Comparison of ENCODE assay signal across 8 cellular contexts in genomic region chr22:37745548-37746365, GRCh38. TPM values are rescaled to one million over a fixed set of nuclear protein-coding genes. Genes with fewer than 3 reads are reported as not detected.
DNase-seq lines count a peak whose midpoint lies in the region; ATAC-seq, FAIRE-seq and TF ChIP-seq lines count a peak whose summit lies in the region.

No MANE protein-coding gene starts in this region.

- H3K9me3 Mint-ChIP-seq in activated B cell treated with CpG ODN at 0.5 μM for 24 hours, result no peaks in the 10 kb centered on the region
- H3K9me3 Mint-ChIP-seq in immature natural killer cell, result no peaks in the 10 kb centered on the region

- H2AFZ ChIP-seq in mammary epithelial cell (ENCODE audit: low read depth, low read length), result peak overlapping the region; percentile 58

- H3K27ac ChIP-seq in mammary epithelial cell (ENCODE audit: insufficient read depth, low read depth, low read length) (peak overlapping the region; percentile 72), small intestine (ENCODE audit: low read depth in 1 of 2, low read length in 1 of 2) (peak overlapping the region; percentile 80 to 90)

- peaks cover 50% of the 10 kb centered on the region for H3K79me2 ChIP-seq in mammary epithelial cell (ENCODE audit: insufficient read depth, low read length)

- H4K20me1 ChIP-seq in mammary epithelial cell (ENCODE audit: insufficient read depth, low read length), result no peaks in the 10 kb centered on the region

- H3K4me1 ChIP-seq in mammary epithelial cell (ENCODE audit: insufficient read depth, low read length) (peaks cover 74% of the 10 kb centered on the region), small intestine (ENCODE audit: control insufficient read depth in 2 of 2, insufficient read depth in 1 of 2, low read depth in 1 of 2, low read length in 1 of 2) (peaks cover 3 to 5% of the 10 kb centered on the region in 2 donors)

- H3K4me2 ChIP-seq in mammary epithelial cell (ENCODE audit: insufficient read depth, low read depth, low read length), result peak overlapping the region; percentile 91

- DNase-seq in GM13976 (ENCODE audit: low spot score) (peak; percentile 96), NCI-H2171 treated with DMSO at 0.1 percent for 48 hours (lab: John Stamatoyannopoulos, UW) (peak; percentile 81), activated B cell treated with CpG ODN at 0.5 μM for 24 hours (peak; percentile 77), mammary epithelial cell (peak; percentile 85), immature natural killer cell (peak; percentile 80 to 85 (median 83)), small intestine (peak; percentile 90)

- WGBS in mammary epithelial cell (ENCODE audit: low coverage, missing lambda C conversion rate), result 4% methylated on average over 14 of the region's 94 CpGs
- WGBS in small intestine, 3 donors, result 0 to 1% (median 1%) methylated on average over 44 to 94 of the region's 94 CpGs

- H3K27me3 Mint-ChIP-seq in activated B cell treated with CpG ODN at 0.5 μM for 24 hours, result no peaks in the 10 kb centered on the region
- H3K27me3 Mint-ChIP-seq in immature natural killer cell (ENCODE audit: low read depth in 3 of 3), result peaks cover 0 to 13% (median 4%) of the 10 kb centered on the region in 3 donors

- no peaks in the 10 kb centered on the region for H3K27me3 ChIP-seq in mammary epithelial cell (ENCODE audit: insufficient read depth, low read length)
- no peaks in the 10 kb centered on the region for H3K27me3 ChIP-seq in small intestine (ENCODE audit: control insufficient read depth in 2 of 2, insufficient read depth in 2 of 2, low read length in 2 of 2)

- FAIRE-seq in small intestine (lab: Jason Lieb, UNC), result no peak

- CTCF ChIA-PET in activated B cell treated with CpG ODN at 0.5 μM for 24 hours (lab: Charles Lee), result no interaction called here
- CTCF ChIA-PET in mammary epithelial cell (lab: Charles Lee; ENCODE audit: low non-redundant PET), result no interaction called here

- H3K4me1 Mint-ChIP-seq in activated B cell treated with CpG ODN at 0.5 μM for 24 hours, result peaks cover 22% of the 10 kb centered on the region
- H3K4me1 Mint-ChIP-seq in immature natural killer cell, result peaks cover 32% of the 10 kb centered on the region in 2 donors

- in situ Hi-C loops in GM13976 (cut with MboI; ENCODE audit: low sequenced_read_pairs, unreplicated experiment) (no loop called here), mammary epithelial cell (cut with MboI; ENCODE audit: low sequenced_read_pairs in 2 of 2) (loop anchor here in 1 of 2 donors (5.0 kb wide), 1 partner anchor 58 kb away; the partner anchor contains the start of gene NOL12)

- peak overlapping the region; percentile 90 for H3K4me3 Mint-ChIP-seq in activated B cell treated with CpG ODN at 0.5 μM for 24 hours
- H3K4me3 Mint-ChIP-seq in immature natural killer cell, result peak overlapping the region; percentile 84 to 97 (median 93)

- peak overlapping the region; percentile 84 for H3K9ac ChIP-seq in mammary epithelial cell (ENCODE audit: insufficient read depth, low read length)

- dilution Hi-C loops in mammary epithelial cell (cut with HindIII; ENCODE audit: low sequenced_read_pairs), result loop anchor here (5.0 to 10.0 kb wide), 5 partner anchors 42 to 421 kb away; partner anchors contain the start of gene TRIOBP

- POLR2A ChIA-PET in activated B cell treated with CpG ODN at 0.5 μM for 24 hours (lab: Charles Lee), result no interaction called here

- no TSS peak for BruUV-seq in mammary epithelial cell (replicated peaks; lab: Mats Ljungman, UMichigan)

- peak overlapping the region; percentile 89 for H3K27ac Mint-ChIP-seq in activated B cell treated with CpG ODN at 0.5 μM for 24 hours
- peak overlapping the region; percentile 75 to 96 (median 86) for H3K27ac Mint-ChIP-seq in immature natural killer cell

- H3K4me3 ChIP-seq in mammary epithelial cell (replicated peaks in 1 of 3; ENCODE audit: insufficient read depth in 1 of 3, low read depth in 2 of 3, low read length in 3 of 3) (peak overlapping the region; percentile 73 to 94 (median 75)), small intestine (ENCODE audit: low read depth in 1 of 2, low read length in 2 of 2) (peak overlapping the region; percentile 80 to 85)

- H3K9me3 ChIP-seq in mammary epithelial cell (replicated peaks; ENCODE audit: insufficient read depth, low read length), result no peaks in the 10 kb centered on the region
- H3K9me3 ChIP-seq in small intestine (ENCODE audit: control insufficient read depth, low read depth), result no peaks in the 10 kb centered on the region

- no peaks in the 10 kb centered on the region for H3K36me3 ChIP-seq in mammary epithelial cell (ENCODE audit: insufficient read depth, low read length)
- H3K36me3 ChIP-seq in small intestine (ENCODE audit: control insufficient read depth in 2 of 2, insufficient read depth in 2 of 2, low read length in 2 of 2), result no peaks in the 10 kb centered on the region

- H3K36me3 Mint-ChIP-seq in activated B cell treated with CpG ODN at 0.5 μM for 24 hours (ENCODE audit: low read depth) (no peaks in the 10 kb centered on the region), immature natural killer cell (no peaks in the 10 kb centered on the region)

- no peak for TF ChIP-seq CTCF in GM13976 (IDR thresholded peaks at IDR 0.05; ENCODE audit: borderline replicate concordance, control extremely low read depth, extremely low read depth, insufficient read depth, missing control alignments)
- no peak for TF ChIP-seq CTCF in activated B cell treated with CpG ODN at 0.5 μM for 24 hours (IDR thresholded peaks at IDR 0.05)
- TF ChIP-seq CTCF in mammary epithelial cell (conservative IDR thresholded peaks at IDR 0.05 in 1 of 2, IDR thresholded peaks at IDR 0.05 in 1 of 2; ENCODE audit: extremely low read depth in 1 of 2, insufficient read depth in 1 of 2, low read depth in 1 of 2, low read length in 2 of 2), result no peak

- intact Hi-C loops in activated B cell treated with CpG ODN at 0.5 μM for 24 hours (cut with micrococcal nuclease), result loop anchor here (1.0 to 5.0 kb wide), 4 partner anchors 58 to 137 kb away; partner anchors contain the start of genes EIF3L, GCAT, GGA1 and NOL12
- intact Hi-C loops in mammary epithelial cell (cut with micrococcal nuclease), result no loop called here

- ATAC-seq in HG02870 (IDR thresholded peaks at IDR 0.05; ENCODE audit: unreplicated experiment), result peak; percentile 57
- peak; percentile 95 for ATAC-seq in activated B cell treated with CpG ODN at 0.5 μM for 24 hours (ENCODE audit: low read depth)
- no peak for ATAC-seq in GM21526 (IDR thresholded peaks at IDR 0.05; ENCODE audit: low FRiP score, unreplicated experiment)

RNA-seq across cellular contexts. Expression of gene TRIOBP, which starts 48.9 kb away (rescaled TPM):
- total RNA-seq in activated B cell treated with CpG ODN at 0.5 μM for 24 hours (25.5 and 27.4 TPM in 2 replicates), mammary epithelial cell (100 to 1,000 TPM; 117 to 138 TPM)
- polyA plus RNA-seq in mammary epithelial cell (34.2 TPM), immature natural killer cell (10 to 100 TPM; 15.0 to 22.4 (median 20.8) TPM), small intestine (10 to 100 TPM; 20.4 to 46.8 (median 27.6) TPM)
- polyA minus RNA-seq in mammary epithelial cell, result 75.7 TPM

RNA-seq across cellular contexts. Expression of gene NOL12, which starts 59.6 kb away (rescaled TPM):
- total RNA-seq in activated B cell treated with CpG ODN at 0.5 μM for 24 hours (39.0 and 39.8 TPM in 2 replicates), mammary epithelial cell (10 to 100 TPM in 1 of 2 donors, 1 to 10 TPM in 1; 8.0 to 32.4 TPM)
- polyA plus RNA-seq in mammary epithelial cell (21.2 TPM), immature natural killer cell (10 to 100 TPM; 34.6 to 59.3 (median 42.3) TPM), small intestine (10 to 100 TPM; 22.6 to 28.9 (median 24.0) TPM)
- 11.9 TPM for polyA minus RNA-seq in mammary epithelial cell
